ENCODE assay signal across 2 cellular contexts in the genomic region with DNA sequence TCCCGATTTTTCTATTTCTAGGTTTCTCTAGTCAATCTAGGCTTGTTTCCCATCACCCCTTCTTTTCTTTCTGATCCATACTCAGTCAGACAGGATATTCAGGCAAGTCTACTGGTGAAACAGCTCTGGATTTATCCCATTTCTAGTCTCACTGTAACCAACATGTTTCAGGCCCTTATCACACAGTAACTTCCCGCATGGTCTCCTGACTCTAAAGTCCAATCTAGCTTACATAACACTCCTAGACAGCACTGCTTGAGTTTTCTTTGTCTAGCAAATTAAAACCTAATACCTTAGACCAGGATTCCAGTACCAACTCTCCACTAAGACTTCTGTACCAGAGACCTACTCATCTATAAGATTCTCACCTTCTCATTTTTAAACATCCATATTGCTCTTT. TPM values are rescaled to one million over a fixed set of nuclear protein-coding genes. Genes with fewer than 3 reads are reported as not detected.
"Had no signal": no experiment of that assay in that cellular context is flagged by ENCODE, and none has a peak within 500 bp of the region (broad histone marks: within the 10 kb centered on the region; RNA-seq: fewer than 3 reads in every experiment).

No MANE protein-coding gene starts in this region.

RNA-seq across cellular contexts. Expression of gene FOXD4L6, which starts 13.4 kb away (rescaled TPM):
- total RNA-seq: LHCN-M2, M059J had no signal
